8 cellular contexts compared by ENCODE assay signal in genomic region chr20:46400253-46400652, GRCh38. TPM values are rescaled to one million over a fixed set of nuclear protein-coding genes. Genes with fewer than 3 reads are reported as not detected.
DNase-seq lines count a peak whose midpoint lies in the region; ATAC-seq lines count a peak whose summit lies in the region.

No MANE protein-coding gene starts in this region.

- no peak overlapping the region for H2AK5ac ChIP-seq in mesendoderm (ENCODE audit: low read length)

- DNase-seq in stimulated activated naive CD8-positive, alpha-beta T cell treated with anti-CD3 and anti-CD28 coated beads, Interleukin-15, Interleukin-2, amounts not matched to agents 100 U/mL and 50 U/mL, for 24 hours: no peak
- DNase-seq in central memory CD8-positive, alpha-beta T cell (ENCODE audit: low spot score in 2 of 2): no peak
- DNase-seq in mesendoderm: peak; percentile 38
- no peak for DNase-seq in mucosa of gallbladder (ENCODE audit: low spot score)

- H3K79me1 ChIP-seq in mesendoderm (ENCODE audit: low read length): peaks cover 33% of the 10 kb centered on the region

- H2BK120ac ChIP-seq in mesendoderm (ENCODE audit: low read depth, low read length): no peak overlapping the region

- no peak overlapping the region for H4K5ac ChIP-seq in mesendoderm (ENCODE audit: low read length)

- peaks cover 45% of the 10 kb centered on the region for H3K36me3 Mint-ChIP-seq in stimulated activated naive CD8-positive, alpha-beta T cell treated with anti-CD3 and anti-CD28 coated beads, Interleukin-15, Interleukin-2, amounts not matched to agents 100 ng/mL and 50 ng/mL, for 24 hours (ENCODE audit: low read depth)
- peaks cover 24% of the 10 kb centered on the region for H3K36me3 Mint-ChIP-seq in central memory CD8-positive, alpha-beta T cell (ENCODE audit: insufficient read depth)

- H4K8ac ChIP-seq in mesendoderm (ENCODE audit: low read depth, low read length): no peak overlapping the region

- H3K4me1 ChIP-seq in mesendoderm (ENCODE audit: control insufficient read depth, low read depth, low read length): peaks cover 14% of the 10 kb centered on the region

- H3K36me3 ChIP-seq in mesendoderm (ENCODE audit: control insufficient read depth, insufficient read depth, low read length): no peaks in the 10 kb centered on the region

- peaks cover 28% of the 10 kb centered on the region for H3K79me2 ChIP-seq in mesendoderm (ENCODE audit: control insufficient read depth, insufficient read depth, low read length)

- WGBS in mesendoderm (ENCODE audit: extremely low coverage, insufficient coverage, low lambda C conversion rate): no CpG with 5 or more reads among the region's 4 CpGs

- no peak overlapping the region for H3K27ac Mint-ChIP-seq in stimulated activated naive CD8-positive, alpha-beta T cell treated with anti-CD3 and anti-CD28 coated beads, Interleukin-15, Interleukin-2, amounts not matched to agents 100 ng/mL and 50 ng/mL, for 24 hours
- H3K27ac Mint-ChIP-seq in central memory CD8-positive, alpha-beta T cell (ENCODE audit: low read depth): peak overlapping the region; percentile 80

- no peak overlapping the region for H3K23ac ChIP-seq in mesendoderm (ENCODE audit: low read length)

- H3K18ac ChIP-seq in mesendoderm (ENCODE audit: low read length): no peak overlapping the region

- H3K27me3 ChIP-seq in mesendoderm (ENCODE audit: insufficient read depth, low read length, poor library complexity): no peaks in the 10 kb centered on the region

- H3K9me3 Mint-ChIP-seq in stimulated activated naive CD8-positive, alpha-beta T cell treated with anti-CD3 and anti-CD28 coated beads, Interleukin-15, Interleukin-2, amounts not matched to agents 100 ng/mL and 50 ng/mL, for 24 hours: no peaks in the 10 kb centered on the region
- no peaks in the 10 kb centered on the region for H3K9me3 Mint-ChIP-seq in central memory CD8-positive, alpha-beta T cell

- H3K4me3 Mint-ChIP-seq in stimulated activated naive CD8-positive, alpha-beta T cell treated with anti-CD3 and anti-CD28 coated beads, Interleukin-15, Interleukin-2, amounts not matched to agents 100 ng/mL and 50 ng/mL, for 24 hours: peak overlapping the region; percentile 63
- H3K4me3 Mint-ChIP-seq in central memory CD8-positive, alpha-beta T cell: peak overlapping the region; percentile 67

- ATAC-seq in stimulated activated naive CD8-positive, alpha-beta T cell treated with anti-CD3 and anti-CD28 coated beads, Interleukin-15, Interleukin-2, amounts not matched to agents 100 U/mL and 50 U/mL, for 24 hours: no peak
- no peak for ATAC-seq in central memory CD8-positive, alpha-beta T cell (replicated peaks; ENCODE audit: extremely low read depth, poor library complexity, severe bottlenecking)
- no peak for ATAC-seq in GM18502 (IDR thresholded peaks at IDR 0.05; ENCODE audit: poor library complexity, unreplicated experiment)
- ATAC-seq in HG03097 (IDR thresholded peaks at IDR 0.05; ENCODE audit: low FRiP score, unreplicated experiment): no peak
- no peak for ATAC-seq in HG02840 (IDR thresholded peaks at IDR 0.05; ENCODE audit: low FRiP score, unreplicated experiment)

- H2BK5ac ChIP-seq in mesendoderm (ENCODE audit: low read length): no peak overlapping the region

- H3K4me3 ChIP-seq in mesendoderm (ENCODE audit: low read length): no peak overlapping the region

- no peak overlapping the region for H3K27ac ChIP-seq in mesendoderm (ENCODE audit: low read depth, low read length)

- no peak overlapping the region for H3K4me2 ChIP-seq in mesendoderm (ENCODE audit: low read length)

- peaks cover 67% of the 10 kb centered on the region for H3K4me1 Mint-ChIP-seq in stimulated activated naive CD8-positive, alpha-beta T cell treated with anti-CD3 and anti-CD28 coated beads, Interleukin-15, Interleukin-2, amounts not matched to agents 100 ng/mL and 50 ng/mL, for 24 hours (ENCODE audit: low read depth)
- H3K4me1 Mint-ChIP-seq in central memory CD8-positive, alpha-beta T cell: peaks cover 79% of the 10 kb centered on the region

- peak overlapping the region; percentile 27 for H3K4ac ChIP-seq in mesendoderm (ENCODE audit: low read depth, low read length)

- no peak overlapping the region for H3K9ac ChIP-seq in mesendoderm (ENCODE audit: low read length)

- no peaks in the 10 kb centered on the region for H3K27me3 Mint-ChIP-seq in stimulated activated naive CD8-positive, alpha-beta T cell treated with anti-CD3 and anti-CD28 coated beads, Interleukin-15, Interleukin-2, amounts not matched to agents 100 ng/mL and 50 ng/mL, for 24 hours
- no peaks in the 10 kb centered on the region for H3K27me3 Mint-ChIP-seq in central memory CD8-positive, alpha-beta T cell

- no peak overlapping the region for H2BK15ac ChIP-seq in mesendoderm (replicated peaks; ENCODE audit: low read depth)

- H3K56ac ChIP-seq in mesendoderm (ENCODE audit: low read length): no peak overlapping the region

RNA-seq across cellular contexts. Expression of gene ELMO2, which starts 6.2 kb away (rescaled TPM):
- polyA plus RNA-seq in mesendoderm (2013, experiment 1 of 2): 15.8 TPM
- polyA plus RNA-seq in mesendoderm (2013, experiment 2 of 2): 14.4 TPM
- 33.3 TPM for total RNA-seq in mucosa of gallbladder
